ENCODE assay signal across 17 cellular contexts in genomic region chr3:169404491-169404890, GRCh38.
DNase-seq lines count a peak whose midpoint lies in the region; ATAC-seq and TF ChIP-seq lines count a peak whose summit lies in the region.
"Had no signal": no experiment of that assay in that cellular context is flagged by ENCODE, and none has a peak within 500 bp of the region (broad histone marks: within the 10 kb centered on the region; RNA-seq: fewer than 3 reads in every experiment).

No MANE protein-coding gene starts in this region.

- no peak overlapping the region for H3K27ac ChIP-seq in osteoblast (ENCODE audit: low read depth, low read length)
- no peak overlapping the region for H3K27ac ChIP-seq in prostate gland
- H3K27ac ChIP-seq: Peyer's patch had no signal

- WGBS in prostate gland: 87% methylated on average over 9 of the region's 9 CpGs

- H3K79me2 ChIP-seq in Loucy (ENCODE audit: insufficient read depth, low read length) (no peaks in the 10 kb centered on the region), osteoblast (ENCODE audit: insufficient read depth, low read length) (no peaks in the 10 kb centered on the region)

- H3K4me3 ChIP-seq in Loucy (ENCODE audit: low read length, poor library complexity, severe bottlenecking) (no peak overlapping the region), fibroblast of pulmonary artery (replicated peaks; ENCODE audit: low read depth, low read length) (no peak overlapping the region), osteoblast (ENCODE audit: insufficient read depth, low read length) (no peak overlapping the region), prostate gland (no peak overlapping the region)
- H3K4me3 ChIP-seq: MG63, Peyer's patch had no signal

- H3K9me2 ChIP-seq in Loucy (replicated peaks; ENCODE audit: low read depth, low read length): no peaks in the 10 kb centered on the region

- H3K36me3 ChIP-seq in Loucy (ENCODE audit: insufficient read depth, low read length) (no peaks in the 10 kb centered on the region), osteoblast (ENCODE audit: insufficient read depth, low read length) (no peaks in the 10 kb centered on the region), prostate gland (no peaks in the 10 kb centered on the region)
- H3K36me3 ChIP-seq: MG63, Peyer's patch had no signal

- peak; percentile 80 for DNase-seq in ELF-1 (ENCODE audit: low read depth, low spot score)
- peak; percentile 16 for DNase-seq in fibroblast of pulmonary artery (ENCODE audit: low read depth)
- DNase-seq in osteoblast (ENCODE audit: insufficient read length, low spot score, missing footprints): no peak
- no peak for DNase-seq in amniotic stem cell (lab: John Stamatoyannopoulos, UW)
- no peak for DNase-seq in prostate gland (ENCODE audit: low spot score)
- DNase-seq: AML-193; CD4-positive, alpha-beta T cell; DMS79; KG1; MG63; NCI-H1105; NCI-H1694 treated with DMSO at 0.1 percent for 48 hours; NCI-H774; Peyer's patch; SHP77 had no signal

- peak overlapping the region; percentile 37; the same call in 1 of the 2 replicates for H2AFZ ChIP-seq in Loucy (ENCODE audit: low read length)
- H2AFZ ChIP-seq in osteoblast (ENCODE audit: low read length): peak overlapping the region; percentile 18

- intact Hi-C loops in prostate gland (cut with DNase I): no loop called here

- H3K27me3 ChIP-seq in Loucy (ENCODE audit: insufficient read depth, low read length, poor library complexity, severe bottlenecking) (no peaks in the 10 kb centered on the region), osteoblast (ENCODE audit: insufficient read depth, low read length) (no peaks in the 10 kb centered on the region), prostate gland (replicated peaks; ENCODE audit: insufficient read depth) (no peaks in the 10 kb centered on the region)
- H3K27me3 ChIP-seq: MG63, Peyer's patch had no signal

- ATAC-seq in GM21423 (IDR thresholded peaks at IDR 0.05; ENCODE audit: unreplicated experiment): no peak

- no peak for TF ChIP-seq CTCF in Loucy (conservative IDR thresholded peaks at IDR 0.05; ENCODE audit: low read length)
- TF ChIP-seq CTCF in fibroblast of pulmonary artery (IDR thresholded peaks at IDR 0.05; ENCODE audit: low read length, missing control alignments): no peak
- no peak for TF ChIP-seq CTCF in osteoblast (IDR thresholded peaks at IDR 0.05; ENCODE audit: extremely low read depth, low read depth, low read length)
- no peak for TF ChIP-seq CTCF in prostate gland (IDR thresholded peaks at IDR 0.05)

- H3K4me1 ChIP-seq in Loucy (ENCODE audit: insufficient read depth, low read length, poor library complexity, severe bottlenecking) (peaks cover 27% of the 10 kb centered on the region), osteoblast (ENCODE audit: insufficient read depth, low read length) (no peaks in the 10 kb centered on the region), prostate gland (replicated peaks) (no peaks in the 10 kb centered on the region)
- H3K4me1 ChIP-seq: Peyer's patch had no signal

- H3K9me3 ChIP-seq in Loucy (ENCODE audit: insufficient read depth, low read depth, low read length) (no peaks in the 10 kb centered on the region), osteoblast (ENCODE audit: low read depth, low read length) (no peaks in the 10 kb centered on the region), prostate gland (no peaks in the 10 kb centered on the region)
- H3K9me3 ChIP-seq: MG63, Peyer's patch had no signal

- no peak for TF ChIP-seq POLR2A in prostate gland (IDR thresholded peaks at IDR 0.05)

- no peak overlapping the region for H3K9ac ChIP-seq in Loucy (ENCODE audit: low read depth, low read length, poor library complexity, severe bottlenecking)

- no peaks in the 10 kb centered on the region for H4K20me1 ChIP-seq in Loucy (ENCODE audit: insufficient read depth, low read length, poor library complexity, severe bottlenecking)
- no peaks in the 10 kb centered on the region for H4K20me1 ChIP-seq in osteoblast (ENCODE audit: insufficient read depth, low read length)

- H3F3A ChIP-seq in Loucy (ENCODE audit: low read depth): no peaks in the 10 kb centered on the region

- H3K4me2 ChIP-seq in Loucy (ENCODE audit: low read depth, low read length, poor library complexity, severe bottlenecking) (no peak overlapping the region), osteoblast (ENCODE audit: insufficient read depth, low read length) (no peak overlapping the region)

Comparison
In these comparisons a context has a peak if more than half of its experiments do, and no peak if none do; other contexts are left out.
1. DNase-seq: peak in ELF-1 (single experiment) and fibroblast of pulmonary artery (single experiment); none in osteoblast (single experiment), amniotic stem cell (single experiment) and prostate gland (single experiment).